8 cellular contexts compared by ENCODE assay signal in genomic region chr19:52139291-52140076, GRCh38. TPM values are rescaled to one million over a fixed set of nuclear protein-coding genes. Genes with fewer than 3 reads are reported as not detected.
A peak's percentile ranks its signal among the peaks of the same experiment; 100 is the strongest.
DNase-seq lines count a peak whose midpoint lies in the region; ATAC-seq and TF ChIP-seq lines count a peak whose summit lies in the region.

Gene ZNF616 (minus strand): TSS chr19:52139938. CDS start chr19:52130512, 9,426 bp downstream.

- H3K36me3 ChIP-seq in CD4-positive, CD25-positive, alpha-beta regulatory T cell (ENCODE audit: control insufficient read depth, insufficient read depth, low read length): no peaks in the 10 kb centered on the region
- peaks cover 0 to 3% (median 0%) of the 10 kb centered on the region in 4 donors for H3K36me3 ChIP-seq in right lobe of liver

- H3K4me1 Mint-ChIP-seq in CD4-positive, CD25-positive, alpha-beta regulatory T cell: peaks cover 14 to 45% (median 22%) of the 10 kb centered on the region in 4 donors
- peaks cover 22% of the 10 kb centered on the region for H3K4me1 Mint-ChIP-seq in activated CD4-positive, alpha-beta memory T cell treated with anti-CD3 and anti-CD28 coated beads for 36 hours (ENCODE audit: low read depth)

- peak within 1 kb of the TSS; percentile 92 to 99 (median 93) for H3K4me3 Mint-ChIP-seq in CD4-positive, CD25-positive, alpha-beta regulatory T cell
- peak within 1 kb of the TSS; percentile 92 for H3K4me3 Mint-ChIP-seq in activated CD4-positive, alpha-beta memory T cell treated with anti-CD3 and anti-CD28 coated beads for 36 hours

- H3K9me3 Mint-ChIP-seq in CD4-positive, CD25-positive, alpha-beta regulatory T cell: peaks cover 1 to 17% (median 8%) of the 10 kb centered on the region in 7 donors
- peaks cover 21% of the 10 kb centered on the region for H3K9me3 Mint-ChIP-seq in activated CD4-positive, alpha-beta memory T cell treated with anti-CD3 and anti-CD28 coated beads for 36 hours

- 1% methylated on average over 32 of the region's 50 CpGs for WGBS in right lobe of liver (ENCODE audit: insufficient coverage, low coverage, low lambda C conversion rate, missing lambda C conversion rate)

- TF ChIP-seq CTCF in right lobe of liver (IDR thresholded peaks at IDR 0.05): peak; percentile 74 to 80 (median 78)

- CTCF ChIA-PET in activated CD4-positive, alpha-beta memory T cell treated with anti-CD3 and anti-CD28 coated beads for 36 hours (lab: Charles Lee): interaction anchor here (0.6 to 2.7 kb wide), 8 partner anchors 9 to 98 kb away, joined by 3 to 21 read pairs (median 3); partner anchors contain the start of gene ZNF836

- no peaks in the 10 kb centered on the region for H3K27me3 ChIP-seq in CD4-positive, CD25-positive, alpha-beta regulatory T cell (ENCODE audit: control insufficient read depth, insufficient read depth, low read length)
- no peaks in the 10 kb centered on the region for H3K27me3 ChIP-seq in right lobe of liver

- peak; percentile 98 to 99 for ATAC-seq in CD4-positive, CD25-positive, alpha-beta regulatory T cell (ENCODE audit: low read depth in 2 of 2)
- ATAC-seq in GM19372 (IDR thresholded peaks at IDR 0.05; ENCODE audit: low read depth, unreplicated experiment) (peak; percentile 93), HG03565 (IDR thresholded peaks at IDR 0.05; ENCODE audit: unreplicated experiment) (peak; percentile 82), right lobe of liver (peak; percentile 99 to 100 (median 99))

- DNase-seq in CD4-positive, CD25-positive, alpha-beta regulatory T cell: peak; percentile 93 to 95 (median 94)
- DNase-seq in NCI-H748 treated with DMSO at 0.1 percent for 48 hours (lab: John Stamatoyannopoulos, UW) (peak; percentile 93), dermis microvascular lymphatic vessel endothelial cell (ENCODE audit: low read depth in 2 of 2) (peak; percentile 84 to 95), right lobe of liver (peak; percentile 98 to 99 (median 99))
- peak; percentile 99 for DNase-seq in activated CD4-positive, alpha-beta memory T cell treated with anti-CD3 and anti-CD28 coated beads for 36 hours
- DNase-seq in stimulated activated CD4-positive, alpha-beta T cell treated with anti-CD3 and anti-CD28 coated beads, Interleukin-4, amount 100 ng/mL, for 24 hours: peak; percentile 98

- peaks cover 15% of the 10 kb centered on the region for H3K36me3 Mint-ChIP-seq in CD4-positive, CD25-positive, alpha-beta regulatory T cell
- peaks cover 18% of the 10 kb centered on the region for H3K36me3 Mint-ChIP-seq in activated CD4-positive, alpha-beta memory T cell treated with anti-CD3 and anti-CD28 coated beads for 36 hours

- H3K4me3 ChIP-seq in CD4-positive, CD25-positive, alpha-beta regulatory T cell (ENCODE audit: low read depth, low read length): peak within 1 kb of the TSS; percentile 96
- peak within 1 kb of the TSS; percentile 79 to 96 (median 83) for H3K4me3 ChIP-seq in right lobe of liver

- peak within 1 kb of the TSS; percentile 88 for H3K27ac ChIP-seq in CD4-positive, CD25-positive, alpha-beta regulatory T cell (ENCODE audit: insufficient read depth, low read length, poor library complexity, severe bottlenecking)
- H3K27ac ChIP-seq in right lobe of liver: peak within 1 kb of the TSS; percentile 82 to 88 (median 84)

- TF ChIP-seq POLR2A in right lobe of liver (IDR thresholded peaks at IDR 0.05): peak; percentile 57

- intact Hi-C loops in activated CD4-positive, alpha-beta memory T cell treated with anti-CD3 and anti-CD28 coated beads for 36 hours (cut with micrococcal nuclease): loop anchor here (1.0 kb wide), 6 partner anchors 32 to 388 kb away; partner anchors contain the start of genes ZNF766, ZNF808, ZNF836 and ZNF841
- intact Hi-C loops in right lobe of liver (cut with DNase I): loop anchor here in 1 of 2 donors (5.0 kb wide), 1 partner anchor 98 kb away; no protein-coding TSS in a partner anchor

- no peaks in the 10 kb centered on the region for H3K27me3 Mint-ChIP-seq in CD4-positive, CD25-positive, alpha-beta regulatory T cell
- no peaks in the 10 kb centered on the region for H3K27me3 Mint-ChIP-seq in activated CD4-positive, alpha-beta memory T cell treated with anti-CD3 and anti-CD28 coated beads for 36 hours

- H3K4me1 ChIP-seq in CD4-positive, CD25-positive, alpha-beta regulatory T cell (ENCODE audit: control insufficient read depth, insufficient read depth, low read length, poor library complexity, severe bottlenecking): peaks cover 30% of the 10 kb centered on the region
- peaks cover 0 to 10% (median 7%) of the 10 kb centered on the region in 4 donors for H3K4me1 ChIP-seq in right lobe of liver

- H3K9me3 ChIP-seq in CD4-positive, CD25-positive, alpha-beta regulatory T cell (ENCODE audit: control insufficient read depth in 2 of 2, low read length in 2 of 2): peaks cover 12 to 23% of the 10 kb centered on the region in 2 experiments
- H3K9me3 ChIP-seq in right lobe of liver: peaks cover 0 to 16% (median 5%) of the 10 kb centered on the region in 4 donors

- POLR2A ChIA-PET in activated CD4-positive, alpha-beta memory T cell treated with anti-CD3 and anti-CD28 coated beads for 36 hours (lab: Charles Lee): interaction anchor here (1.1 kb wide), 1 partner anchor 131 kb away, joined by 3 read pairs; the partner anchor contains the start of gene ZNF615

- peak within 1 kb of the TSS; percentile 93 to 95 (median 93) for H3K27ac Mint-ChIP-seq in CD4-positive, CD25-positive, alpha-beta regulatory T cell
- H3K27ac Mint-ChIP-seq in activated CD4-positive, alpha-beta memory T cell treated with anti-CD3 and anti-CD28 coated beads for 36 hours: peak within 1 kb of the TSS; percentile 95

RNA-seq across cellular contexts. Expression of gene ZNF616, which starts in this region (rescaled TPM):
- total RNA-seq in CD4-positive, CD25-positive, alpha-beta regulatory T cell: 2.8 TPM
- 1 to 10 TPM; 2.4 to 8.2 (median 4.1) TPM for polyA plus RNA-seq in CD4-positive, CD25-positive, alpha-beta regulatory T cell
- 10 to 100 TPM; 10.5 to 11.6 TPM for total RNA-seq in activated CD4-positive, alpha-beta memory T cell treated with anti-CD3 and anti-CD28 coated beads for 36 hours
- total RNA-seq in dermis microvascular lymphatic vessel endothelial cell (5.4 and 7.7 TPM in 2 replicates), right lobe of liver (1 to 10 TPM; 1.9 to 6.2 (median 4.2) TPM)

Comparison
In these comparisons a context has a peak if more than half of its experiments do, and no peak if none do; other contexts are left out.
1. Peak in every context shown above with its lines: DNase-seq, ATAC-seq, H3K4me3 ChIP-seq and H3K27ac ChIP-seq.